ENCODE assay signal across 8 cellular contexts in genomic region chr11:61747389-61748285, GRCh38. TPM values are rescaled to one million over a fixed set of nuclear protein-coding genes. Genes with fewer than 3 reads are reported as not detected.
DNase-seq lines count a peak whose midpoint lies in the region; ATAC-seq lines count a peak whose summit lies in the region.

No MANE protein-coding gene starts in this region.

- no peak overlapping the region for H3K27ac ChIP-seq in mesenchymal stem cell (ENCODE audit: low read length, poor library complexity, severe bottlenecking)

- ATAC-seq in GM21360 (IDR thresholded peaks at IDR 0.05; ENCODE audit: unreplicated experiment) (peak; percentile 56), GM18519 (IDR thresholded peaks at IDR 0.05; ENCODE audit: low FRiP score, unreplicated experiment) (no peak)

- H3K79me1 ChIP-seq in mesenchymal stem cell (replicated peaks; ENCODE audit: low read length, poor library complexity, severe bottlenecking), result no peaks in the 10 kb centered on the region

- H2BK120ac ChIP-seq in mesenchymal stem cell (ENCODE audit: low read depth, low read length), result peak overlapping the region; percentile 39

- DNase-seq in CD1c-positive myeloid dendritic cell (ENCODE audit: extremely low spot score), result peak; percentile 68
- peak; percentile 34 for DNase-seq in NCI-H1092 (lab: John Stamatoyannopoulos, UW)
- peak; percentile 52 to 57 for DNase-seq in activated CD4-positive, alpha-beta T cell treated with anti-CD3 and anti-CD28 coated beads, Interleukin-2, amount 50 U/mL, for 48 hours
- peak; percentile 58 for DNase-seq in epidermal melanocyte (ENCODE audit: insufficient read length, low spot score)
- peak; percentile 71 for DNase-seq in mesenchymal stem cell
- DNase-seq in superior temporal gyrus (ENCODE audit: extremely low spot score), result peak; percentile 90

- peak overlapping the region; percentile 19 to 85 for H3K4ac ChIP-seq in mesenchymal stem cell (ENCODE audit: low read depth in 1 of 2, low read length in 2 of 2)

- H2BK15ac ChIP-seq in mesenchymal stem cell (ENCODE audit: low read depth, poor library complexity, severe bottlenecking), result peak overlapping the region; percentile 13

- no peaks in the 10 kb centered on the region for H3K9me3 ChIP-seq in mesenchymal stem cell (ENCODE audit: control insufficient read depth, low read length)

- peak overlapping the region; percentile 91 for H4K91ac ChIP-seq in mesenchymal stem cell (ENCODE audit: low read length)

- peak overlapping the region; percentile 75 for H2AFZ ChIP-seq in mesenchymal stem cell (ENCODE audit: low read depth, low read length)

- H2BK12ac ChIP-seq in mesenchymal stem cell (ENCODE audit: low read length in 2 of 2), result peak overlapping the region; percentile 33 to 40

- no peak overlapping the region for H3K9ac ChIP-seq in mesenchymal stem cell (ENCODE audit: low read length)

- H4K8ac ChIP-seq in mesenchymal stem cell (ENCODE audit: low read length), result peak overlapping the region; percentile 99

- peak overlapping the region; percentile 54 to 61 for H3K18ac ChIP-seq in mesenchymal stem cell (ENCODE audit: low read depth in 1 of 2, low read length in 2 of 2)

- no peak overlapping the region for H3K4me2 ChIP-seq in mesenchymal stem cell (ENCODE audit: low read length, poor library complexity, severe bottlenecking)

- H3K4me1 ChIP-seq in mesenchymal stem cell (ENCODE audit: control insufficient read depth, insufficient read depth, low read depth, low read length), result peaks cover 42% of the 10 kb centered on the region

- H3K4me3 ChIP-seq in mesenchymal stem cell (ENCODE audit: insufficient read depth in 1 of 2, low read depth in 1 of 2, low read length in 2 of 2), result no peak overlapping the region

- 60% methylated on average over 9 of the region's 14 CpGs for WGBS in mesenchymal stem cell

- no peak overlapping the region for H2BK5ac ChIP-seq in mesenchymal stem cell (ENCODE audit: low read depth, low read length, poor library complexity, severe bottlenecking)

- no peak overlapping the region for H3K23ac ChIP-seq in mesenchymal stem cell (ENCODE audit: low read length in 2 of 2)

- no peak overlapping the region for H3K14ac ChIP-seq in mesenchymal stem cell (ENCODE audit: low read length in 2 of 2)

- peaks cover 0 to 21% of the 10 kb centered on the region in 2 experiments for H3K36me3 ChIP-seq in mesenchymal stem cell (ENCODE audit: control insufficient read depth in 1 of 2, insufficient read depth in 2 of 2, low read depth in 1 of 2, low read length in 2 of 2)

- peak overlapping the region; percentile 80 for H2AK5ac ChIP-seq in mesenchymal stem cell (ENCODE audit: low read length, severe bottlenecking)

- peaks cover 0 to 25% of the 10 kb centered on the region in 2 experiments for H3K27me3 ChIP-seq in mesenchymal stem cell (ENCODE audit: control insufficient read depth in 1 of 2, insufficient read depth in 1 of 2, low read length in 2 of 2)

RNA-seq across cellular contexts. Expression of gene MYRF, which starts 4.8 kb away (rescaled TPM):
- polyA plus RNA-seq in mesenchymal stem cell (2013, experiment 1 of 2), result 21.9 TPM
- 19.4 TPM for polyA plus RNA-seq in mesenchymal stem cell (2013, experiment 2 of 2)

RNA-seq across cellular contexts. Expression of gene TMEM258, which starts 44.8 kb away (rescaled TPM):
- 175 TPM for polyA plus RNA-seq in mesenchymal stem cell (2013, experiment 1 of 2)
- polyA plus RNA-seq in mesenchymal stem cell (2013, experiment 2 of 2), result 180 TPM

RNA-seq across cellular contexts. Expression of gene FEN1, which starts 45.1 kb away (rescaled TPM):
- 10.6 TPM for polyA plus RNA-seq in mesenchymal stem cell (2013, experiment 1 of 2)
- polyA plus RNA-seq in mesenchymal stem cell (2013, experiment 2 of 2), result 10.7 TPM

Comparison
In these comparisons a context has a peak if more than half of its experiments do, and no peak if none do; other contexts are left out.
1. DNase-seq: peak in every context shown above with its lines; median percentile 90 in superior temporal gyrus; 71 in mesenchymal stem cell; 68 in CD1c-positive myeloid dendritic cell; 58 in epidermal melanocyte; 54 in activated CD4-positive, alpha-beta T cell treated with anti-CD3 and anti-CD28 coated beads, Interleukin-2, amount 50 U/mL, for 48 hours; 34 in NCI-H1092.